In genomic region chr2:154375625-154376020, GRCh38 we compare ENCODE assay signal across 8 cellular contexts.
DNase-seq lines count a peak whose midpoint lies in the region; TF ChIP-seq lines count a peak whose summit lies in the region.

No MANE protein-coding gene starts in this region.

- peak overlapping the region; percentile 8 for H3K4me3 ChIP-seq in A673 (ENCODE audit: low read depth, low read length, poor library complexity, severe bottlenecking)
- no peak overlapping the region; the same call in 1 of the 2 replicates for H3K4me3 ChIP-seq in HEK293 (ENCODE audit: low read depth, low read length)
- peak overlapping the region in 56 of 59 donors; percentile 10 to 61 (median 38) for H3K4me3 ChIP-seq in dorsolateral prefrontal cortex

- H3K4me1 Mint-ChIP-seq in nephron progenitor cell, result peaks cover 8% of the 10 kb centered on the region

- no peak overlapping the region for H3K27ac ChIP-seq in A673 (ENCODE audit: low read depth, low read length, poor library complexity, severe bottlenecking)
- no peak overlapping the region for H3K27ac ChIP-seq in HEK293 (ENCODE audit: extremely low read depth, low read depth, low read length)
- peak overlapping the region in 12 of 59 donors; percentile 6 to 52 (median 26) for H3K27ac ChIP-seq in dorsolateral prefrontal cortex

- intact Hi-C loops in A673 (cut with micrococcal nuclease; ENCODE audit: unreplicated experiment) (loop anchor here (2.0 to 10.0 kb wide), 6 partner anchors 501 to 1631 kb away; partner anchors contain the start of gene GALNT13), dorsolateral prefrontal cortex (cut with DNase I) (loop anchor here (2.0 to 10.0 kb wide), 4 partner anchors 503 to 1211 kb away; partner anchors contain the start of gene GALNT13 (in 2 of the 2))

- H3K9me3 Mint-ChIP-seq in nephron progenitor cell, result no peaks in the 10 kb centered on the region

- POLR2A ChIA-PET in A673 (lab: Charles Lee; ENCODE audit: low non-redundant PET) (no interaction called here), HEK293 (lab: Yijun Ruan, JAX) (no interaction called here)

- no peaks in the 10 kb centered on the region for H3K4me1 ChIP-seq in A673 (ENCODE audit: insufficient read depth, low read length, poor library complexity, severe bottlenecking)
- H3K4me1 ChIP-seq in HEK293 (ENCODE audit: control insufficient read depth, insufficient read depth, low read length), result no peaks in the 10 kb centered on the region

- peaks cover 54% of the 10 kb centered on the region for H3K27me3 ChIP-seq in A673 (replicated peaks; ENCODE audit: insufficient read depth, low read depth, low read length, poor library complexity)
- no peaks in the 10 kb centered on the region for H3K27me3 ChIP-seq in dorsolateral prefrontal cortex

- H3K9me3 ChIP-seq in A673 (ENCODE audit: low read depth, low read length, poor library complexity, severe bottlenecking) (no peaks in the 10 kb centered on the region), HEK293 (ENCODE audit: control insufficient read depth, insufficient read depth, low read depth, low read length) (no peaks in the 10 kb centered on the region)

- CTCF ChIA-PET in A673 (lab: Charles Lee), result interaction anchor here (0.6 kb wide), 1 partner anchor 657 kb away, joined by 3 read pairs; no protein-coding TSS in a partner anchor
- CTCF ChIA-PET in HEK293 (lab: Yijun Ruan, JAX), result interaction anchor here (0.5 to 1.7 kb wide), 13 partner anchors 9 to 1633 kb away, joined by 3 to 6 read pairs (median 3); no protein-coding TSS in a partner anchor

- BruUV-seq in A673 (replicated peaks; lab: Mats Ljungman, UMichigan), result no TSS peak

- peak; percentile 74 for DNase-seq in A673 (ENCODE audit: low spot score)
- DNase-seq in NCI-H748 treated with DMSO at 0.1 percent for 48 hours (lab: John Stamatoyannopoulos, UW), result peak; percentile 90
- DNase-seq in dorsolateral prefrontal cortex, result peak in 2 of 10 donors; percentile 10 to 11
- peak; percentile 5 for DNase-seq in nephron progenitor cell
- no peak for DNase-seq in stimulated activated CD4-positive, alpha-beta T cell treated with anti-CD3 and anti-CD28 coated beads, Interleukin-15, amount 100 ng/mL, for 24 hours
- no peak for DNase-seq in NK-92 treated with Interleukin-12 subunit alpha and Interleukin-12 subunit beta, amount 100 ng/mL, for 24 hours (lab: John Stamatoyannopoulos, UW)
- no peak for DNase-seq in GM19238 (ENCODE audit: insufficient read length, low spot score)

- H3K27me3 Mint-ChIP-seq in nephron progenitor cell (ENCODE audit: low read depth, poor library complexity), result peaks cover 5% of the 10 kb centered on the region

- H3K27ac Mint-ChIP-seq in nephron progenitor cell, result no peak overlapping the region

- H3K36me3 Mint-ChIP-seq in nephron progenitor cell (ENCODE audit: low read depth), result no peaks in the 10 kb centered on the region

- peak; percentile 57 for TF ChIP-seq CTCF in A673 (conservative IDR thresholded peaks at IDR 0.05; ENCODE audit: low read depth, low read length)
- 0 out of 2 replicates have a peak, but pooled peaks have one; percentile 8 for TF ChIP-seq CTCF in HEK293 (tag by site-specific recombination; IDR thresholded peaks at IDR 0.05)
- TF ChIP-seq CTCF in dorsolateral prefrontal cortex (IDR thresholded peaks at IDR 0.05 in 54 of 56, conservative IDR thresholded peaks at IDR 0.05 in 2 of 56; ENCODE audit: low read depth in 1 of 56, partially characterized antibody in 56 of 56), result peak in 55 of 56 donors; percentile 45 to 85 (median 70)
- peak; percentile 51 for TF ChIP-seq CTCF in nephron progenitor cell (IDR thresholded peaks at IDR 0.05)

- H3K36me3 ChIP-seq in A673 (ENCODE audit: insufficient read depth, low read length, poor library complexity, severe bottlenecking) (no peaks in the 10 kb centered on the region), HEK293 (ENCODE audit: control insufficient read depth in 2 of 2, insufficient read depth in 1 of 2, low read length in 2 of 2) (no peaks in the 10 kb centered on the region)

- peak overlapping the region; percentile 41 for H3K4me3 Mint-ChIP-seq in nephron progenitor cell

TF ChIP-seq in HEK293, 187 proteins besides CTCF, POLR2A, EP300 and RAD21:
- TF ChIP-seq ZNF654 (tag by site-specific recombination; IDR thresholded peaks at IDR 0.05; ENCODE audit: low read depth) (peak; percentile 68), ZNF341 (tag by site-specific recombination; IDR thresholded peaks at IDR 0.05; ENCODE audit: low read depth) (no peak), ZNF585B (tag by site-specific recombination; IDR thresholded peaks at IDR 0.05) (no peak), REST (tag by site-specific recombination; IDR thresholded peaks at IDR 0.05) (no peak)
TF ChIP-seq in HEK293: peak in this region for 1.

Comparison
In these comparisons a context has a peak if more than half of its experiments do, and no peak if none do; other contexts are left out.
1. DNase-seq: peak in A673 (single experiment), NCI-H748 treated with DMSO at 0.1 percent for 48 hours (single experiment) and nephron progenitor cell (single experiment); none in stimulated activated CD4-positive, alpha-beta T cell treated with anti-CD3 and anti-CD28 coated beads, Interleukin-15, amount 100 ng/mL, for 24 hours (single experiment), NK-92 treated with Interleukin-12 subunit alpha and Interleukin-12 subunit beta, amount 100 ng/mL, for 24 hours (single experiment) and GM19238 (single experiment).
2. CTCF ChIP-seq: peak in every context shown above with its lines; median percentile 70 in dorsolateral prefrontal cortex; 57 in A673; 51 in nephron progenitor cell; 8 in HEK293.